Comparison of ENCODE assay signal across 19 cellular contexts in genomic region chr3:148203263-148204010, GRCh38.
A peak's percentile ranks its signal among the peaks of the same experiment; 100 is the strongest.
DNase-seq lines count a peak whose midpoint lies in the region; ATAC-seq and TF ChIP-seq lines count a peak whose summit lies in the region.
"Had no signal": no experiment of that assay in that cellular context is flagged by ENCODE, and none has a peak within 500 bp of the region (broad histone marks: within the 10 kb centered on the region; RNA-seq: fewer than 3 reads in every experiment).

No MANE protein-coding gene starts in this region.

- peaks cover 8% of the 10 kb centered on the region for H3K4me1 Mint-ChIP-seq in glutamatergic neuron (ENCODE audit: low read depth, unreplicated experiment)
- H3K4me1 Mint-ChIP-seq: activated naive CD4-positive, alpha-beta T cell treated with anti-CD3 and anti-CD28 coated beads, Interleukin-2, amount 10 ng/mL, durations not matched to agents 7 days and 5 days; CD4-positive, alpha-beta memory T cell; stimulated activated memory B cell treated with anti-CD40 and anti-IgM and Interleukin-4, amounts not matched to agents 10 μg/mL and 1 μg/mL and 100 μg/mL, for 72 hours had no signal

- H3K4me1 ChIP-seq in mammary epithelial cell (ENCODE audit: insufficient read depth, low read length), result no peaks in the 10 kb centered on the region

- BruUV-seq in mammary epithelial cell (replicated peaks; lab: Mats Ljungman, UMichigan), result no TSS peak

- H3K36me3 Mint-ChIP-seq in glutamatergic neuron (ENCODE audit: unreplicated experiment), result no peaks in the 10 kb centered on the region
- H3K36me3 Mint-ChIP-seq: activated naive CD4-positive, alpha-beta T cell treated with anti-CD3 and anti-CD28 coated beads, Interleukin-2, amount 10 ng/mL, durations not matched to agents 7 days and 5 days; CD4-positive, alpha-beta memory T cell; stimulated activated memory B cell treated with anti-CD40 and anti-IgM and Interleukin-4, amounts not matched to agents 10 μg/mL and 1 μg/mL and 100 μg/mL, for 72 hours had no signal

- no peaks in the 10 kb centered on the region for H3K9me3 Mint-ChIP-seq in glutamatergic neuron (ENCODE audit: unreplicated experiment)

- H2AFZ ChIP-seq in mammary epithelial cell (ENCODE audit: low read depth, low read length), result no peak overlapping the region

- dilution Hi-C loops in mammary epithelial cell (cut with HindIII; ENCODE audit: low sequenced_read_pairs), result loop anchor here (5.0 kb wide), 1 partner anchor 54 kb away; no protein-coding TSS in a partner anchor

- WGBS in mammary epithelial cell (ENCODE audit: low coverage, missing lambda C conversion rate), result 88% methylated on average over 7 of the region's 7 CpGs

- H3K27ac Mint-ChIP-seq in glutamatergic neuron (ENCODE audit: unreplicated experiment), result peak overlapping the region; percentile 41
- H3K27ac Mint-ChIP-seq: activated naive CD4-positive, alpha-beta T cell treated with anti-CD3 and anti-CD28 coated beads, Interleukin-2, amount 10 ng/mL, durations not matched to agents 7 days and 5 days; CD4-positive, alpha-beta memory T cell; stimulated activated memory B cell treated with anti-CD40 and anti-IgM and Interleukin-4, amounts not matched to agents 10 μg/mL and 1 μg/mL and 100 μg/mL, for 72 hours had no signal

- H3K4me3 ChIP-seq in mammary epithelial cell (replicated peaks in 1 of 3; ENCODE audit: insufficient read depth in 1 of 3, low read depth in 2 of 3, low read length in 3 of 3), result no peak overlapping the region
- H3K4me3 ChIP-seq: smooth muscle cell had no signal

- TF ChIP-seq CTCF in glutamatergic neuron (IDR thresholded peaks at IDR 0.05; ENCODE audit: partially characterized antibody, unreplicated experiment) (no peak), mammary epithelial cell (conservative IDR thresholded peaks at IDR 0.05 in 1 of 2, IDR thresholded peaks at IDR 0.05 in 1 of 2; ENCODE audit: extremely low read depth in 1 of 2, insufficient read depth in 1 of 2, low read depth in 1 of 2, low read length in 2 of 2) (no peak)

- in situ Hi-C loops in mammary epithelial cell (cut with MboI; ENCODE audit: low sequenced_read_pairs in 2 of 2), result no loop called here

- no peak overlapping the region for H3K4me2 ChIP-seq in mammary epithelial cell (ENCODE audit: insufficient read depth, low read depth, low read length)
- H3K4me2 ChIP-seq: smooth muscle cell had no signal

- CTCF ChIA-PET in mammary epithelial cell (lab: Charles Lee; ENCODE audit: low non-redundant PET), result no interaction called here

- H3K79me2 ChIP-seq in mammary epithelial cell (ENCODE audit: insufficient read depth, low read length), result no peaks in the 10 kb centered on the region

- DNase-seq in NCI-H1417 (lab: John Stamatoyannopoulos, UW) (peak in 2 of 3 experiments; percentile 34 to 76), NCI-H1417 treated with DMSO at 0.1 percent for 48 hours (lab: John Stamatoyannopoulos, UW) (no peak), amniotic epithelial cell (ENCODE audit: low read depth) (peak; percentile 19), glutamatergic neuron (no peak), substantia nigra (lab: John Stamatoyannopoulos, UW) (peak in 1 of 49 donors; percentile 12), mammary epithelial cell (no peak)
- DNase-seq: activated CD4-positive, alpha-beta T cell treated with anti-CD3 and anti-CD28 coated beads for 4 hours; activated naive CD4-positive, alpha-beta T cell treated with anti-CD3 and anti-CD28 coated beads, Interleukin-2, amount 10 ng/mL, durations not matched to agents 7 days and 5 days; CD4-positive, alpha-beta memory T cell; islet precursor cell; MV-4-11; NCI-H2227 treated with DMSO at 0.1 percent for 48 hours; SHP77; trophoblast cell had no signal

- H3K9ac ChIP-seq in mammary epithelial cell (ENCODE audit: insufficient read depth, low read length), result no peak overlapping the region

- no peaks in the 10 kb centered on the region for H3K36me3 ChIP-seq in mammary epithelial cell (ENCODE audit: insufficient read depth, low read length)

- no peak for ATAC-seq in GM19395 (IDR thresholded peaks at IDR 0.05; ENCODE audit: unreplicated experiment)
- no peak for ATAC-seq in HG03039 (IDR thresholded peaks at IDR 0.05; ENCODE audit: unreplicated experiment)
- ATAC-seq: stimulated activated memory B cell treated with anti-CD40 and anti-IgM and Interleukin-4, amounts not matched to agents 10 μg/mL and 1 μg/mL and 100 μg/mL, for 72 hours had no signal

- peak overlapping the region; percentile 26 for H3K27ac ChIP-seq in substantia nigra (ENCODE audit: low read depth, low read length, poor library complexity, severe bottlenecking)
- no peak overlapping the region for H3K27ac ChIP-seq in mammary epithelial cell (ENCODE audit: insufficient read depth, low read depth, low read length)
- H3K27ac ChIP-seq: 22Rv1 had no signal

- no peaks in the 10 kb centered on the region for H3K27me3 Mint-ChIP-seq in glutamatergic neuron (ENCODE audit: unreplicated experiment)
- H3K27me3 Mint-ChIP-seq: activated naive CD4-positive, alpha-beta T cell treated with anti-CD3 and anti-CD28 coated beads, Interleukin-2, amount 10 ng/mL, durations not matched to agents 7 days and 5 days; CD4-positive, alpha-beta memory T cell; stimulated activated memory B cell treated with anti-CD40 and anti-IgM and Interleukin-4, amounts not matched to agents 10 μg/mL and 1 μg/mL and 100 μg/mL, for 72 hours had no signal

- peak overlapping the region; percentile 44 for H3K4me3 Mint-ChIP-seq in glutamatergic neuron (ENCODE audit: unreplicated experiment)
- H3K4me3 Mint-ChIP-seq: activated naive CD4-positive, alpha-beta T cell treated with anti-CD3 and anti-CD28 coated beads, Interleukin-2, amount 10 ng/mL, durations not matched to agents 7 days and 5 days; CD4-positive, alpha-beta memory T cell; stimulated activated memory B cell treated with anti-CD40 and anti-IgM and Interleukin-4, amounts not matched to agents 10 μg/mL and 1 μg/mL and 100 μg/mL, for 72 hours had no signal

- H4K20me1 ChIP-seq in mammary epithelial cell (ENCODE audit: insufficient read depth, low read length), result no peaks in the 10 kb centered on the region

- no peaks in the 10 kb centered on the region for H3K27me3 ChIP-seq in mammary epithelial cell (ENCODE audit: insufficient read depth, low read length)

- no peaks in the 10 kb centered on the region for H3K9me3 ChIP-seq in mammary epithelial cell (replicated peaks; ENCODE audit: insufficient read depth, low read length)

- intact Hi-C loops in mammary epithelial cell (cut with micrococcal nuclease), result no loop called here

Comparison
In these comparisons a context has a peak if more than half of its experiments do, and no peak if none do; other contexts are left out.
1. DNase-seq: peak in NCI-H1417 (2 of 3) and amniotic epithelial cell (single experiment); none in NCI-H1417 treated with DMSO at 0.1 percent for 48 hours (single experiment), glutamatergic neuron (single experiment) and mammary epithelial cell (single experiment).